13 cellular contexts compared by ENCODE assay signal in the genomic region with DNA sequence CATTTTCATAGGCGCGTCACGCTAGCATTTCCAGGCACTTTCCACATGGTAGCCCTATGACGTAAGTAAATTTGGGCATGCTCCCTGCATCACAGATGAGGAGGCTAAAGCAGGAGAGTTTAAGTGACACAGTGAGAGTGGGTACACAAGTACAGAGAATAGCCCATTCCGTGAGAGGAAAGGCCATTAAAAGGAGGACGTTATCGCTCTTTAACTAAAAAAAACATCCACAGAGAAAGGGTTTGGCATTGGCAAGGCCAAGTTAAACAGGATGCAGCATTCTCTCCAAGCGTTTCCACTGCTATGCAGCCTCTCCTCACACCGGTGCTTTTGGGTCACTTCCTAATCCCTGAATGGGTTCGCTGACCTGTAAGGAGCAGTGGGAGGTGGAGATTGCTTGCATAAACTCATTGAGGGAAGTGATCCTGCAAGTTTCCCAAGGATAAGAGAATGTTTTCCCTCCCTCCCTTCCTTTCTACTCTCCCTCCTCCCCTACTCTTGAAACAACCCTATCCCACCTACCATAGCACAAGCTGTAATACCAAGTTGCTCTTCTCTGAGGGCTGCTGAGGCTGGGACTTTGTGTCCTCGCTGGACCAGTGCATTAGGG.
DNase-seq lines count a peak whose midpoint lies in the region; ATAC-seq, FAIRE-seq and TF ChIP-seq lines count a peak whose summit lies in the region.
"Had no signal": no experiment of that assay in that cellular context is flagged by ENCODE, and none has a peak within 500 bp of the region (broad histone marks: within the 10 kb centered on the region; RNA-seq: fewer than 3 reads in every experiment).

No MANE protein-coding gene starts in this region.

- no peaks in the 10 kb centered on the region for H4K20me1 ChIP-seq in HepG2 (ENCODE audit: insufficient read depth, low read length)

- TF ChIP-seq RAD21 in liver (IDR thresholded peaks at IDR 0.05) (no peak), HepG2 (CRISPR knock-in tag; IDR thresholded peaks at IDR 0.05) (no peak)

- ATAC-seq in HepG2 (no peak), esophagus mucosa (peak; percentile 58), GM21786 (IDR thresholded peaks at IDR 0.05; ENCODE audit: unreplicated experiment) (no peak)
- ATAC-seq: activated CD8-positive, alpha-beta memory T cell treated with anti-CD3 and anti-CD28 coated beads, Interleukin-2, amount 10 ng/mL, durations not matched to agents 7 days and 5 days had no signal

- no peak for TF ChIP-seq CTCF in liver (IDR thresholded peaks at IDR 0.05; ENCODE audit: low read depth, low read length, missing input control)
- no peak for TF ChIP-seq CTCF in HepG2 (CRISPR knock-in tag; IDR thresholded peaks at IDR 0.05)

- H3K36me3 ChIP-seq in liver (ENCODE audit: control insufficient read depth in 4 of 4, insufficient read depth in 3 of 4, low read depth in 1 of 4, low read length in 3 of 4) (no peaks in the 10 kb centered on the region), HepG2 (replicated peaks in 1 of 2; ENCODE audit: control insufficient read depth in 1 of 2, insufficient read depth in 2 of 2, low read length in 2 of 2) (no peaks in the 10 kb centered on the region)

- no peak overlapping the region for H3K27ac ChIP-seq in liver (ENCODE audit: low read depth in 1 of 2, low read length in 2 of 2)
- no peak overlapping the region for H3K27ac ChIP-seq in HepG2 (ENCODE audit: extremely low read length, insufficient read depth, low read length)
- H3K27ac ChIP-seq: PC-9 had no signal

- no peak overlapping the region for H2AFZ ChIP-seq in HepG2 (ENCODE audit: low read length)
- H2AFZ ChIP-seq: PC-9 had no signal

- H3K9ac ChIP-seq in liver (ENCODE audit: low read depth in 1 of 2, low read length in 2 of 2) (no peak overlapping the region), HepG2 (ENCODE audit: insufficient read depth, low read depth, low read length) (no peak overlapping the region)

- WGBS in liver = 79% methylated on average over 11 of the region's 11 CpGs
- 89% methylated on average over 11 of the region's 11 CpGs for WGBS in HepG2 (ENCODE audit: low lambda C conversion rate)

- FAIRE-seq in HepG2 (lab: Jason Lieb, UNC) = no peak

- CTCF ChIA-PET in HepG2 (lab: Yijun Ruan, JAX; ENCODE audit: low intra/inter-chr PET ratio, low total read pairs) = no interaction called here

- H3K27me3 ChIP-seq in liver (ENCODE audit: control insufficient read depth in 4 of 4, insufficient read depth in 4 of 4, low read length in 3 of 4) = no peaks in the 10 kb centered on the region
- H3K27me3 ChIP-seq in HepG2 (ENCODE audit: control insufficient read depth in 1 of 2, insufficient read depth in 2 of 2, low read length in 2 of 2) = no peaks in the 10 kb centered on the region

- no peaks in the 10 kb centered on the region for H3K9me3 ChIP-seq in liver (ENCODE audit: control insufficient read depth in 4 of 4, low read length in 3 of 4)
- H3K9me3 ChIP-seq in HepG2 (ENCODE audit: low read length) = no peaks in the 10 kb centered on the region

- DNase-seq in HepG2 (ENCODE audit: low spot score) (no peak), lung microvascular endothelial cell (ENCODE audit: low read depth in 2 of 2) (peak; percentile 90 to 94), A172 (ENCODE audit: low spot score) (no peak), GM19238 (ENCODE audit: insufficient read length, low spot score) (no peak)
- DNase-seq in activated effector memory CD4-positive, alpha-beta T cell treated with Interleukin-2 at 50 U/mL for 16 hours = no peak
- DNase-seq: activated CD8-positive, alpha-beta memory T cell treated with anti-CD3 and anti-CD28 coated beads, Interleukin-2, amount 10 ng/mL, durations not matched to agents 7 days and 5 days; Calu3; PC-9; T-helper 9 cell; trophoblast cell had no signal

- intact Hi-C loops in HepG2 (cut with micrococcal nuclease; ENCODE audit: unreplicated experiment) = no loop called here

- H3K4me1 ChIP-seq in liver (ENCODE audit: control insufficient read depth in 4 of 4, insufficient read depth in 4 of 4, low read length in 3 of 4) (no peaks in the 10 kb centered on the region), HepG2 (ENCODE audit: insufficient read depth, low read length) (peaks cover 23% of the 10 kb centered on the region)

- TF ChIP-seq POLR2A in HepG2 (IDR thresholded peaks at IDR 0.05; ENCODE audit: insufficient read depth in 1 of 2, low read depth in 2 of 2, low read length in 2 of 2) = no peak

- BruUV-seq in HepG2 (replicated peaks; lab: Mats Ljungman, UMichigan) = no TSS peak

- no peak overlapping the region for H3K4me2 ChIP-seq in HepG2 (ENCODE audit: low read depth, low read length)
- H3K4me2 ChIP-seq: PC-9 had no signal

- H3K4me3 ChIP-seq in liver (ENCODE audit: low read depth in 1 of 3, low read length in 3 of 3) = no peak overlapping the region
- H3K4me3 ChIP-seq in HepG2 (replicated peaks in 1 of 3; ENCODE audit: insufficient read depth in 1 of 3, low read depth in 2 of 3, low read length in 3 of 3) = no peak overlapping the region
- H3K4me3 ChIP-seq: PC-9 had no signal

- TF ChIP-seq EP300 in HepG2 (IDR thresholded peaks at IDR 0.05; ENCODE audit: low read depth in 2 of 2, low read length in 2 of 2) (no peak), HepG2 (CRISPR knock-in tag; IDR thresholded peaks at IDR 0.05; ENCODE audit: borderline replicate concordance) (no peak)

- no peaks in the 10 kb centered on the region for H3K79me2 ChIP-seq in HepG2 (ENCODE audit: insufficient read depth, low read length)

- POLR2A ChIA-PET in HepG2 (lab: Yijun Ruan, JAX) = no interaction called here

- in situ Hi-C loops in HepG2 (cut with HindIII; ENCODE audit: extremely low pct_ligation_motif_present, low pct_unique_long_range_greater_than_20kb) = no loop called here

TF ChIP-seq in liver, 16 proteins besides CTCF, POLR2A, EP300 and RAD21:
- TF ChIP-seq, protein P1, sequence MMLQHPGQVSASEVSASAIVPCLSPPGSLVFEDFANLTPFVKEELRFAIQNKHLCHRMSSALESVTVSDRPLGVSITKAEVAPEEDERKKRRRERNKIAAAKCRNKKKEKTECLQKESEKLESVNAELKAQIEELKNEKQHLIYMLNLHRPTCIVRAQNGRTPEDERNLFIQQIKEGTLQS (IDR thresholded peaks at IDR 0.05) = no peak
- TF ChIP-seq NR2F2 (IDR thresholded peaks at IDR 0.05) (peak; percentile 87), RXRA (IDR thresholded peaks at IDR 0.05) (peak in 1 of 2 donors; percentile 28)

TF ChIP-seq in HepG2, 621 proteins besides CTCF, POLR2A, EP300 and RAD21 (continues in another document):
- TF ChIP-seq STAG1 (CRISPR knock-in tag; IDR thresholded peaks at IDR 0.05) (no peak), ZNF737 (CRISPR knock-in tag; IDR thresholded peaks at IDR 0.05; ENCODE audit: borderline replicate concordance) (no peak), ZNF350 (CRISPR knock-in tag; IDR thresholded peaks at IDR 0.05; ENCODE audit: borderline replicate concordance, low read depth) (no peak), ZNF7 (CRISPR knock-in tag; IDR thresholded peaks at IDR 0.05) (no peak), ESRRA (CRISPR knock-in tag; IDR thresholded peaks at IDR 0.05; ENCODE audit: low read depth) (no peak), GLI4 (CRISPR knock-in tag; IDR thresholded peaks at IDR 0.05; ENCODE audit: borderline replicate concordance) (no peak), PHF21A (CRISPR knock-in tag; IDR thresholded peaks at IDR 0.05) (no peak), ZC3H13 (CRISPR knock-in tag; IDR thresholded peaks at IDR 0.05) (no peak), NBN (conservative IDR thresholded peaks at IDR 0.05) (no peak), KDM4B (CRISPR knock-in tag; IDR thresholded peaks at IDR 0.05) (no peak), BRCA1 (CRISPR knock-in tag; IDR thresholded peaks at IDR 0.05) (no peak), NFE2L2 (IDR thresholded peaks at IDR 0.05; ENCODE audit: low read length) (no peak)
- TF ChIP-seq, protein P2, sequence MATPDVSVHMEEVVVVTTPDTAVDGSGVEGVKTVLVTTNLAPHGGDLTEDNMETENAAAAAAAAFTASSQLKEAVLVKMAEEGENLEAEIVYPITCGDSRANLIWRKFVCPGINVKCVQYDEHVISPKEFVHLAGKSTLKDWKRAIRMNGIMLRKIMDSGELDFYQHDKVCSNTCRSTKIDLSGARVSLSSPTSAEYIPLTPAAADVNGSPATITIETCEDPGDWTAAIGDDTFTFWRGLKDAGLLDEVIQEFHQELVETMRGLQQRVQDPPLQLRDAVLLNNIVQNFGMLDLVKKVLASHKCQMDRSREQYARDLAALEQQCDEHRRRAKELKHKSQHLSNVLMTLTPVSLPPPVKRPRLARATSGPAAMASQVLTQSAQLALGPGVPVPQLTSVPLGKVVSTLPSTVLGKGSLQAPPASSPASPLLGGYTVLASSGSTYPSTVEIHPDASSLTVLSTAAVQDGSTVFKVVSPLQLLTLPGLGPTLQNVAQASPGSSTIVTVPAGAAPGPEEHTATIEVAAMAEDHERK (CRISPR knock-in tag; IDR thresholded peaks at IDR 0.05; ENCODE audit: low read depth) = no peak
- TF ChIP-seq, protein P3, sequence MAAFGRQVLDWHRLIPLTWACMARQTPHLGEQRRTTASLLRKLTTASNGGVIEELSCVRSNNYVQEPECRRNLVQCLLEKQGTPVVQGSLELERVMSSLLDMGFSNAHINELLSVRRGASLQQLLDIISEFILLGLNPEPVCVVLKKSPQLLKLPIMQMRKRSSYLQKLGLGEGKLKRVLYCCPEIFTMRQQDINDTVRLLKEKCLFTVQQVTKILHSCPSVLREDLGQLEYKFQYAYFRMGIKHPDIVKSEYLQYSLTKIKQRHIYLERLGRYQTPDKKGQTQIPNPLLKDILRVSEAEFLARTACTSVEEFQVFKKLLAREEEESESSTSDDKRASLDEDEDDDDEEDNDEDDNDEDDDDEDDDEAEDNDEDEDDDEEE (CRISPR knock-in tag; IDR thresholded peaks at IDR 0.05) = no peak
- TF ChIP-seq, protein P4, sequence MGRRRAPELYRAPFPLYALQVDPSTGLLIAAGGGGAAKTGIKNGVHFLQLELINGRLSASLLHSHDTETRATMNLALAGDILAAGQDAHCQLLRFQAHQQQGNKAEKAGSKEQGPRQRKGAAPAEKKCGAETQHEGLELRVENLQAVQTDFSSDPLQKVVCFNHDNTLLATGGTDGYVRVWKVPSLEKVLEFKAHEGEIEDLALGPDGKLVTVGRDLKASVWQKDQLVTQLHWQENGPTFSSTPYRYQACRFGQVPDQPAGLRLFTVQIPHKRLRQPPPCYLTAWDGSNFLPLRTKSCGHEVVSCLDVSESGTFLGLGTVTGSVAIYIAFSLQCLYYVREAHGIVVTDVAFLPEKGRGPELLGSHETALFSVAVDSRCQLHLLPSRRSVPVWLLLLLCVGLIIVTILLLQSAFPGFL (CRISPR knock-in tag; IDR thresholded peaks at IDR 0.05) = no peak
- TF ChIP-seq, protein P5, sequence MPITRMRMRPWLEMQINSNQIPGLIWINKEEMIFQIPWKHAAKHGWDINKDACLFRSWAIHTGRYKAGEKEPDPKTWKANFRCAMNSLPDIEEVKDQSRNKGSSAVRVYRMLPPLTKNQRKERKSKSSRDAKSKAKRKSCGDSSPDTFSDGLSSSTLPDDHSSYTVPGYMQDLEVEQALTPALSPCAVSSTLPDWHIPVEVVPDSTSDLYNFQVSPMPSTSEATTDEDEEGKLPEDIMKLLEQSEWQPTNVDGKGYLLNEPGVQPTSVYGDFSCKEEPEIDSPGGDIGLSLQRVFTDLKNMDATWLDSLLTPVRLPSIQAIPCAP (CRISPR knock-in tag; IDR thresholded peaks at IDR 0.05; ENCODE audit: low read depth) = no peak

Comparison
In these comparisons a context has a peak if more than half of its experiments do, and no peak if none do; other contexts are left out.
1. DNase-seq: peak in lung microvascular endothelial cell (2 of 2); none in HepG2 (single experiment), A172 (single experiment), GM19238 (single experiment) and activated effector memory CD4-positive, alpha-beta T cell treated with Interleukin-2 at 50 U/mL for 16 hours (single experiment).